8 cellular contexts compared by ENCODE assay signal in the genomic region with DNA sequence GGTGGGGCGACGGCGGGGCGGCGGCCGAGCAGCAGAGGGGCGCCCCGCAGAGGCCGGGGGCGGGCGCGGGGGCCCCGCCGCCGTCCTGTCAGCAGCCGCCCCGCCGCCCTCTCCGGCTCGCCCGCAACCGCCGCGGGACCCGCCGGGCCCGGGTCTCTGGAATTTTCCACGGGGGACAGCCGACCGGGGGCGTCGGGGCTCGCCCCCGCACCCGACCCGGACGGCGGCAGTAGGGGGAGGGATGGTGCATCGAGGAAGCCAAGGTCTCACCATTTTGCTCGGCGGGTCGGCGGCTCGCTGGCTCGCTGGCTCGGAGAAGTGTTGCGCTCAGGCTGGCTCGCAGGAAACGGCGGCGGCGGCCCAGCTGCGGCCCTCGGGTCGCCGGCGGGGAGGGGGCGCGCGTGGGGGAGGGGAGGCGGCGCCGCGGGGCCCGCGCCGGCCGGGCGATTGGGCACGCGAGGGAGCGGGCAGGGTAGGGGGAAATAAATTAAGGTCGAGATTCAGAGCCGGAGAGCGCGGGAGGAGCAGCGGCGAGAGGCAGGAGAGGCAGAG. TPM values are rescaled to one million over a fixed set of nuclear protein-coding genes. Genes with fewer than 3 reads are reported as not detected.
DNase-seq lines count a peak whose midpoint lies in the region; ATAC-seq and TF ChIP-seq lines count a peak whose summit lies in the region.

No MANE protein-coding gene starts in this region.

- no peaks in the 10 kb centered on the region for H3K36me3 Mint-ChIP-seq in nephron progenitor cell (ENCODE audit: low read depth)

- peak; percentile 5 for ATAC-seq in GM19395 (IDR thresholded peaks at IDR 0.05; ENCODE audit: unreplicated experiment)

- peak overlapping the region; percentile 87 for H3K4me3 Mint-ChIP-seq in nephron progenitor cell

- TF ChIP-seq POLR2A in suprapubic skin (IDR thresholded peaks at IDR 0.05) = no peak

- H3K4me1 ChIP-seq in BE2C = no peaks in the 10 kb centered on the region
- H3K4me1 ChIP-seq in HUES6 (ENCODE audit: control insufficient read depth, insufficient read depth, low read length) = peaks cover 35% of the 10 kb centered on the region
- H3K4me1 ChIP-seq in suprapubic skin = peaks cover 63% of the 10 kb centered on the region

- H3K9me3 ChIP-seq in BE2C (no peaks in the 10 kb centered on the region), HUES6 (ENCODE audit: control insufficient read depth, insufficient read depth, low read depth, low read length) (no peaks in the 10 kb centered on the region), suprapubic skin (no peaks in the 10 kb centered on the region)

- H3K4me1 Mint-ChIP-seq in nephron progenitor cell = peaks cover 5% of the 10 kb centered on the region

- DNase-seq in BE2C = peak; percentile 29
- peak; percentile 53 for DNase-seq in activated CD8-positive, alpha-beta memory T cell treated with anti-CD3 and anti-CD28 coated beads, Interleukin-2, amount 50 U/mL, for 4 hours
- DNase-seq in epithelial cell of esophagus (ENCODE audit: low read depth) = peak; percentile 22
- peak; percentile 69 for DNase-seq in nephron progenitor cell
- peak; percentile 73 to 82 for DNase-seq in suprapubic skin (ENCODE audit: low spot score in 2 of 2)
- DNase-seq in dedifferentiated amniotic fluid mesenchymal stem cell (ENCODE audit: extremely low spot score) = no peak

- H3K4me3 ChIP-seq in BE2C (ENCODE audit: low read depth, low read length) = peak overlapping the region; percentile 85
- H3K4me3 ChIP-seq in HUES6 (ENCODE audit: low read depth, low read length) = peak overlapping the region; percentile 94
- peak overlapping the region; percentile 87 for H3K4me3 ChIP-seq in epithelial cell of esophagus (ENCODE audit: low read length)
- peak overlapping the region; percentile 82 for H3K4me3 ChIP-seq in suprapubic skin

- H3K27ac ChIP-seq in HUES6 (ENCODE audit: low read depth, low read length) (peak overlapping the region; percentile 50; the same call in 1 of the 2 replicates), suprapubic skin (peak overlapping the region; percentile 99)

- no peaks in the 10 kb centered on the region for H3K27me3 ChIP-seq in BE2C
- no peaks in the 10 kb centered on the region for H3K27me3 ChIP-seq in HUES6 (ENCODE audit: control insufficient read depth, insufficient read depth, low read length)
- H3K27me3 ChIP-seq in suprapubic skin = no peaks in the 10 kb centered on the region

- peaks cover 5% of the 10 kb centered on the region; the same call in 1 of the 2 replicates for H3K36me3 ChIP-seq in BE2C
- peaks cover 3% of the 10 kb centered on the region; the same call in 1 of the 2 replicates for H3K36me3 ChIP-seq in HUES6 (ENCODE audit: control insufficient read depth, insufficient read depth, low read length)
- no peaks in the 10 kb centered on the region for H3K36me3 ChIP-seq in suprapubic skin

- no peaks in the 10 kb centered on the region for H3K9me3 Mint-ChIP-seq in nephron progenitor cell

- no peak for TF ChIP-seq CTCF in BE2C (IDR thresholded peaks at IDR 0.05; ENCODE audit: low read depth, low read length)
- no peak for TF ChIP-seq CTCF in epithelial cell of esophagus (IDR thresholded peaks at IDR 0.05; ENCODE audit: insufficient read depth, low read depth, low read length, missing control alignments)
- TF ChIP-seq CTCF in nephron progenitor cell (IDR thresholded peaks at IDR 0.05) = no peak
- TF ChIP-seq CTCF in suprapubic skin (IDR thresholded peaks at IDR 0.05) = no peak

- WGBS in suprapubic skin = 0% methylated on average over 31 of the region's 78 CpGs

- peak overlapping the region; percentile 95 for H3K9ac ChIP-seq in HUES6 (ENCODE audit: low read length)

- no peak for TF ChIP-seq EP300 in suprapubic skin (IDR thresholded peaks at IDR 0.05)

- H3K27me3 Mint-ChIP-seq in nephron progenitor cell (ENCODE audit: low read depth, poor library complexity) = peaks cover 4% of the 10 kb centered on the region

- peak overlapping the region; percentile 97 for H3K27ac Mint-ChIP-seq in nephron progenitor cell

RNA-seq across cellular contexts. Expression of a gene that starts 0.4 kb away (rescaled TPM):
- polyA plus RNA-seq in BE2C (2012; ENCODE audit: insufficient read depth, insufficient read length, low read depth) = 27.0 TPM
- 10 to 100 TPM; 31.3 to 40.0 (median 36.2) TPM for total RNA-seq in suprapubic skin
